16 cellular contexts compared by ENCODE assay signal in the genomic region with DNA sequence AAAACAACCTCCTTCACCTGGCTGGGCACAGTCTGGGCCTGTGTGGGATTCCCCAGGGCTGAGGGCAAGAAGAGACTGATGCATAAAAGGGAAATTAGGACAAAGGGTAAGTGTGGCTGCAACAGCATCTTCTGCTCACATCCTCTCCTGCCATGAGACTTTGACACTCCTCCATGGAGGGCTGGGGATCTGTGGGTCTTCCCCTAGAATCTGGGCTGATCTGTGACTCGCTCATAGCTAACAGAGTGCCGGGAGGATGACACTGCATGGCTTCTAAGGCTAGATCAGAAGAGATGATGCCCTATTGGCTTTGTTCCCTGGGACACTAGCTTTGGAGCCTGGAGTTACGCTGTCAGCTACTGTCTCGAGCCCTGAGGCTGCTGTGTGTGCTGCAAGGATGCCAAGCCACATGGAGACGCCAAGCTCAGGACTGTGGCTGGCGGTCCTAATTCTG. TPM values are rescaled to one million over a fixed set of nuclear protein-coding genes. Genes with fewer than 3 reads are reported as not detected.
DNase-seq lines count a peak whose midpoint lies in the region; ATAC-seq and TF ChIP-seq lines count a peak whose summit lies in the region.
"Had no signal": no experiment of that assay in that cellular context is flagged by ENCODE, and none has a peak within 500 bp of the region (broad histone marks: within the 10 kb centered on the region; RNA-seq: fewer than 3 reads in every experiment).

No MANE protein-coding gene starts in this region.

- H2AFZ ChIP-seq in IMR-90 (replicated peaks; ENCODE audit: low read length, poor library complexity), result peak overlapping the region; percentile 16

- H2BK120ac ChIP-seq in IMR-90 (ENCODE audit: low read depth, low read length), result no peak overlapping the region

- peak; percentile 83 for DNase-seq in EL
- DNase-seq in IMR-90, result peak; percentile 66
- DNase-seq in fibroblast of peridontal ligament (ENCODE audit: extremely low read depth), result peak; percentile 51
- peak; percentile 32 for DNase-seq in spleen
- no peak for DNase-seq in NCI-H1417 treated with DMSO at 0.1 percent for 48 hours (lab: John Stamatoyannopoulos, UW)
- no peak for DNase-seq in NOMO-1 treated with dmso at 0.1 percent for 144 hours (lab: John Stamatoyannopoulos, UW; ENCODE audit: unreplicated experiment)
- no peak for DNase-seq in SK-N-DZ (ENCODE audit: low spot score)
- DNase-seq: activated CD8-positive, alpha-beta memory T cell treated with anti-CD3 and anti-CD28 coated beads, Interleukin-2, amount 50 U/mL, for 4 hours; DMS 273 treated with DMSO at 0.1 percent for 48 hours; kidney glomerular epithelial cell; NCI-H1436 treated with DMSO at 0.1 percent for 48 hours; Right ventricle myocardium superior; T-helper 17 cell had no signal

- CTCF ChIA-PET in IMR-90 (lab: Yijun Ruan, JAX), result no interaction called here

- H3K14ac ChIP-seq in IMR-90 (replicated peaks; ENCODE audit: low read depth, low read length), result no peak overlapping the region

- no peak overlapping the region for H4K8ac ChIP-seq in IMR-90 (ENCODE audit: low read depth in 2 of 2, low read length in 2 of 2)

- H3K23ac ChIP-seq in IMR-90 (ENCODE audit: low read depth, low read length), result no peak overlapping the region

- no peak overlapping the region for H2AK5ac ChIP-seq in IMR-90 (ENCODE audit: low read depth, low read length)

- no peak for TF ChIP-seq RAD21 in IMR-90 (IDR thresholded peaks at IDR 0.05; ENCODE audit: low read length)

- H3K9ac ChIP-seq in IMR-90 (ENCODE audit: low read depth, low read length), result no peak overlapping the region

- no peak overlapping the region for H2BK5ac ChIP-seq in IMR-90 (ENCODE audit: low read depth, low read length, poor library complexity, severe bottlenecking)

- no peaks in the 10 kb centered on the region for H4K20me1 ChIP-seq in IMR-90 (ENCODE audit: insufficient read depth, low read length)

- H3K4ac ChIP-seq in IMR-90 (ENCODE audit: low read depth, low read length), result no peak overlapping the region

- no TSS peak for BruUV-seq in IMR-90 (replicated peaks; lab: Mats Ljungman, UMichigan)

- peak; percentile 80 for ATAC-seq in IMR-90 (ENCODE audit: low read depth)
- no peak for ATAC-seq in GM18520 (IDR thresholded peaks at IDR 0.05; ENCODE audit: unreplicated experiment)
- ATAC-seq: T-helper 17 cell had no signal

- dilution Hi-C loops in IMR-90 (cut with HindIII; ENCODE audit: low sequenced_read_pairs, unreplicated experiment), result no loop called here

- no peak overlapping the region for H2BK20ac ChIP-seq in IMR-90 (ENCODE audit: low read depth, low read length)

- H3K27me3 ChIP-seq in IMR-90 (ENCODE audit: control insufficient read depth, insufficient read depth, low read length), result no peaks in the 10 kb centered on the region
- H3K27me3 ChIP-seq in spleen (replicated peaks in 1 of 7), result no peaks in the 10 kb centered on the region
- H3K27me3 ChIP-seq: right lobe of liver, suprapubic skin had no signal

- no peak for TF ChIP-seq CTCF in IMR-90 (conservative IDR thresholded peaks at IDR 0.05; ENCODE audit: low read depth, low read length)
- TF ChIP-seq CTCF in spleen (IDR thresholded peaks at IDR 0.05 in 8 of 11, conservative IDR thresholded peaks at IDR 0.05 in 3 of 11), result no peak

- no peak overlapping the region for H4K91ac ChIP-seq in IMR-90 (ENCODE audit: insufficient read depth, low read depth, low read length)

- H3K4me1 ChIP-seq in IMR-90 (ENCODE audit: control insufficient read depth, insufficient read depth, low read length), result peaks cover 7% of the 10 kb centered on the region
- H3K4me1 ChIP-seq in spleen, result no peaks in the 10 kb centered on the region
- H3K4me1 ChIP-seq: right lobe of liver had no signal

- H3K9me3 ChIP-seq in IMR-90 (ENCODE audit: control insufficient read depth, insufficient read depth, low read length), result no peaks in the 10 kb centered on the region
- peaks cover 0 to 11% (median 5%) of the 10 kb centered on the region in 8 donors for H3K9me3 ChIP-seq in spleen
- H3K9me3 ChIP-seq: right lobe of liver, suprapubic skin had no signal

- H2BK15ac ChIP-seq in IMR-90 (ENCODE audit: low read depth, low read length), result no peak overlapping the region

- POLR2A ChIA-PET in IMR-90 (lab: Charles Lee; ENCODE audit: unreplicated experiment), result no interaction called here

- H4K5ac ChIP-seq in IMR-90 (ENCODE audit: low read depth, low read length), result no peak overlapping the region

- peaks cover 7% of the 10 kb centered on the region; the same call in 1 of the 2 replicates for H3K9me1 ChIP-seq in IMR-90 (ENCODE audit: insufficient read depth, low read length)

- no peak overlapping the region for H3K4me2 ChIP-seq in IMR-90 (ENCODE audit: low read depth, low read length)

- H3K18ac ChIP-seq in IMR-90 (ENCODE audit: low read depth, low read length), result no peak overlapping the region

- in situ Hi-C loops in IMR-90 (cut with MboI; ENCODE audit: low sequenced_read_pairs), result no loop called here

- H3K79me1 ChIP-seq in IMR-90 (ENCODE audit: low read depth in 1 of 2, low read length in 2 of 2), result no peaks in the 10 kb centered on the region

- no peak overlapping the region for H3K27ac ChIP-seq in IMR-90 (ENCODE audit: insufficient read depth, low read length)
- H3K27ac ChIP-seq in spleen, result no peak overlapping the region
- H3K27ac ChIP-seq: right lobe of liver, suprapubic skin had no signal

- H3K4me3 ChIP-seq in IMR-90 (ENCODE audit: insufficient read depth, low read depth, low read length) (no peak overlapping the region), spleen (no peak overlapping the region)
- H3K4me3 ChIP-seq: right lobe of liver, suprapubic skin had no signal

- peak overlapping the region; percentile 13 for H2AK9ac ChIP-seq in IMR-90 (replicated peaks; ENCODE audit: low read depth, low read length, poor library complexity)

- H3K36me3 ChIP-seq in IMR-90 (ENCODE audit: control insufficient read depth, insufficient read depth, low read length) (peaks cover 2% of the 10 kb centered on the region), spleen (no peaks in the 10 kb centered on the region)
- H3K36me3 ChIP-seq: suprapubic skin had no signal

- intact Hi-C loops in IMR-90 (cut with micrococcal nuclease), result no loop called here
- intact Hi-C loops in spleen (cut with DNase I; ENCODE audit: low total_unique reads), result no loop called here

- TF ChIP-seq POLR2A in IMR-90 (IDR thresholded peaks at IDR 0.05; ENCODE audit: low read depth, low read length) (no peak), spleen (IDR thresholded peaks at IDR 0.05) (no peak)

- 73% methylated on average over 3 of the region's 6 CpGs; no CpG with 5 or more reads in 1 of the 2 experiments for WGBS in IMR-90 (ENCODE audit: extremely low coverage in 2 of 2, insufficient read length in 1 of 2), 2 experiments
- 83 to 100% (median 85%) methylated on average over 6 of the region's 6 CpGs for WGBS in spleen, 5 donors

- H3K56ac ChIP-seq in IMR-90 (ENCODE audit: extremely low read depth, insufficient read depth, low read length), result no peak overlapping the region

TF ChIP-seq in IMR-90, 13 proteins besides CTCF, POLR2A, EP300 and RAD21:
- TF ChIP-seq MXI1 (IDR thresholded peaks at IDR 0.05; ENCODE audit: borderline replicate concordance, low read depth, low read length) (0 out of 2 replicates have a peak, but pooled peaks have one; percentile 27), RFX5 (IDR thresholded peaks at IDR 0.05; ENCODE audit: low read depth, low read length) (no peak)

RNA-seq across cellular contexts. Expression of a gene that starts 24.3 kb away (rescaled TPM):
- total RNA-seq in IMR-90 (2012; rRNA removed) (1.9 and 2.2 TPM in 2 replicates), spleen (1 to 10 TPM in 4 of 7 donors, under 1 TPM in 3; 0.30 to 2.7 (median 1.0) TPM)
- polyA plus RNA-seq in IMR-90 (2012; rRNA removed) (0.87 and 1.1 TPM in 2 replicates), spleen (under 1 TPM; 0.13 to 0.37 (median 0.18) TPM)
- 0.50 and 0.91 TPM in 2 replicates for polyA plus RNA-seq in IMR-90 (2012; cell fraction: cytosol; rRNA removed)
- 1.0 and 2.0 TPM in 2 replicates for polyA plus RNA-seq in IMR-90 (2012; cell fraction: nucleus; rRNA removed; ENCODE audit: low replicate concordance)
- not detected in 2 replicates for polyA plus RNA-seq in SK-N-DZ (2014; cell fraction: cytosol; rRNA removed)
- polyA plus RNA-seq in SK-N-DZ (2014; cell fraction: nucleus; rRNA removed), result 0.02 TPM in 2 replicates

Comparison
In these comparisons a context has a peak if more than half of its experiments do, and no peak if none do; other contexts are left out.
1. DNase-seq: peak in EL (single experiment), IMR-90 (single experiment), fibroblast of peridontal ligament (single experiment) and spleen (single experiment); none in NCI-H1417 treated with DMSO at 0.1 percent for 48 hours (single experiment), NOMO-1 treated with dmso at 0.1 percent for 144 hours (single experiment) and SK-N-DZ (single experiment).